In genomic region chr10:115022754-115023153, GRCh38 we compare ENCODE assay signal across 22 cellular contexts.
DNase-seq lines count a peak whose midpoint lies in the region; ATAC-seq, FAIRE-seq and TF ChIP-seq lines count a peak whose summit lies in the region.
"Had no signal": no experiment of that assay in that cellular context is flagged by ENCODE, and none has a peak within 500 bp of the region (broad histone marks: within the 10 kb centered on the region; RNA-seq: fewer than 3 reads in every experiment).

No MANE protein-coding gene starts in this region.

- CTCF ChIA-PET in A549 (lab: Yijun Ruan, JAX) (no interaction called here), GM12878 (lab: Yijun Ruan, JAX) (no interaction called here)

- peak overlapping the region; percentile 42 for H2AFZ ChIP-seq in GM12878 (ENCODE audit: control insufficient read depth, low read depth, low read length)
- H2AFZ ChIP-seq: PC-9 had no signal

- SMC1A ChIA-PET in GM12878 (lab: Charles Lee; ENCODE audit: uncharacterized antibody, unreplicated experiment): interaction anchor here (1.3 kb wide), 1 partner anchor 25 kb away, joined by 3 read pairs; no protein-coding TSS in a partner anchor

- H3K79me2 ChIP-seq in GM12878 (ENCODE audit: control insufficient read depth, insufficient read depth, low read length): no peaks in the 10 kb centered on the region

- no peaks in the 10 kb centered on the region for H3K27me3 ChIP-seq in GM12878 (replicated peaks in 1 of 2; ENCODE audit: control insufficient read depth in 2 of 2, insufficient read depth in 2 of 2, low read length in 1 of 2)
- H3K27me3 ChIP-seq: upper lobe of left lung had no signal

- ATAC-seq in A549: no peak
- peak; percentile 65 for ATAC-seq in GM21390 (IDR thresholded peaks at IDR 0.05; ENCODE audit: unreplicated experiment)
- peak; percentile 55 for ATAC-seq in HG03342 (IDR thresholded peaks at IDR 0.05; ENCODE audit: unreplicated experiment)
- ATAC-seq in GM12878: peak; percentile 68
- ATAC-seq: left lobe of liver; stimulated activated naive CD8-positive, alpha-beta T cell treated with anti-CD3 and anti-CD28 coated beads, Interleukin-15, amount 100 ng/mL, for 72 hours had no signal

- H3K4me1 ChIP-seq in A549 (no peaks in the 10 kb centered on the region), GM12878 (ENCODE audit: control insufficient read depth, insufficient read depth, low read length) (no peaks in the 10 kb centered on the region; the same call in 1 of the 2 replicates)
- H3K4me1 ChIP-seq: upper lobe of left lung had no signal

- FAIRE-seq in A549 (lab: Jason Lieb, UNC): peak; percentile 39
- no peak for FAIRE-seq in GM12878 (lab: Jason Lieb, UNC)
- FAIRE-seq: frontal cortex had no signal

- TF ChIP-seq EP300 in A549 (IDR thresholded peaks at IDR 0.05) (no peak), GM12878 (IDR thresholded peaks at IDR 0.05; ENCODE audit: borderline replicate concordance in 1 of 2, control insufficient read depth in 1 of 2, low read depth in 2 of 2, low read length in 2 of 2) (no peak)

- TF ChIP-seq POLR2A in A549 (IDR thresholded peaks at IDR 0.05; ENCODE audit: low read length) (no peak), GM12878 (IDR thresholded peaks at IDR 0.05; ENCODE audit: low read depth, low read length) (no peak)

- H3K27ac ChIP-seq in A549: no peak overlapping the region
- no peak overlapping the region for H3K27ac ChIP-seq in GM12878 (ENCODE audit: control insufficient read depth, insufficient read depth)
- H3K27ac ChIP-seq: 22Rv1, PC-9, upper lobe of left lung had no signal

- H3K4me3 ChIP-seq in A549: no peak overlapping the region
- H3K4me3 ChIP-seq in GM12878: no peak overlapping the region
- H3K4me3 ChIP-seq: dorsolateral prefrontal cortex, PC-9, upper lobe of left lung had no signal

- no peak overlapping the region for H3K9ac ChIP-seq in GM12878 (ENCODE audit: control insufficient read depth, insufficient read depth, low read length)

- 48% methylated on average over 5 of the region's 5 CpGs for WGBS in A549 (ENCODE audit: missing lambda C conversion rate)
- WGBS in GM12878 (ENCODE audit: insufficient coverage, insufficient replicate concordance, low lambda C conversion rate, missing lambda C conversion rate): 24% methylated on average over 5 of the region's 5 CpGs

- no peak for DNase-seq in A549 (ENCODE audit: low read depth in 1 of 2, low spot score in 1 of 2)
- DNase-seq in GM12878 (ENCODE audit: low read depth, low spot score): peak; percentile 13
- no peak for DNase-seq in G401 (ENCODE audit: low spot score)
- no peak for DNase-seq in HuH-7 (ENCODE audit: low spot score)
- no peak for DNase-seq in activated naive CD4-positive, alpha-beta T cell treated with anti-CD3 and anti-CD28 coated beads, Interleukin-2, amount 50 U/mL, for 16 hours
- no peak for DNase-seq in GM13977 (ENCODE audit: low spot score)
- DNase-seq: activated CD4-positive, alpha-beta T cell treated with anti-CD3 and anti-CD28 coated beads, Interleukin-2, amount 50 U/mL, for 4 hours; activated naive CD4-positive, alpha-beta T cell; amygdala; dorsolateral prefrontal cortex; midbrain; NCI-H1417 treated with DMSO at 0.1 percent for 48 hours; nephron progenitor cell; PC-9; SIG-M5; stimulated activated naive CD8-positive, alpha-beta T cell treated with anti-CD3 and anti-CD28 coated beads, Interleukin-15, amount 100 ng/mL, for 72 hours; upper lobe of left lung had no signal

- no peaks in the 10 kb centered on the region for H3K9me3 ChIP-seq in A549
- H3K9me3 ChIP-seq in GM12878 (replicated peaks; ENCODE audit: control insufficient read depth, insufficient read depth, low read length): no peaks in the 10 kb centered on the region
- H3K9me3 ChIP-seq: upper lobe of left lung had no signal

- no peaks in the 10 kb centered on the region for H3K36me3 ChIP-seq in GM12878 (ENCODE audit: control insufficient read depth in 2 of 2, insufficient read depth in 2 of 2, low read length in 1 of 2)
- H3K36me3 ChIP-seq: upper lobe of left lung had no signal

- in situ Hi-C loops in GM12878 (cut with MboI): no loop called here
- in situ Hi-C loops in G401 (cut with HindIII; ENCODE audit: low sequenced_read_pairs): no loop called here
- in situ Hi-C loops in GM13977 (cut with MboI; ENCODE audit: low pct_unique_long_range_greater_than_20kb, low sequenced_read_pairs, unreplicated experiment): no loop called here

- intact Hi-C loops in GM12878 (cut with micrococcal nuclease; ENCODE audit: unreplicated experiment): no loop called here

- H4K20me1 ChIP-seq in GM12878 (ENCODE audit: control insufficient read depth, insufficient read depth): no peaks in the 10 kb centered on the region

- TF ChIP-seq CTCF in A549 (IDR thresholded peaks at IDR 0.05) (no peak), GM12878 (IDR thresholded peaks at IDR 0.05 in 2 of 3, conservative IDR thresholded peaks at IDR 0.05 in 1 of 3; ENCODE audit: control insufficient read depth in 2 of 3, extremely low read depth in 1 of 3, insufficient read depth in 1 of 3, low read depth in 3 of 3, low read length in 3 of 3) (no peak), GM13977 (IDR thresholded peaks at IDR 0.05; ENCODE audit: extremely low read depth, insufficient read depth, missing control alignments) (no peak)

- no peak for TF ChIP-seq RAD21 in A549 (conservative IDR thresholded peaks at IDR 0.05 in 1 of 2, IDR thresholded peaks at IDR 0.05 in 1 of 2)
- TF ChIP-seq RAD21 in GM12878 (IDR thresholded peaks at IDR 0.05; ENCODE audit: insufficient read depth, low read depth, low read length): no peak

- H3K4me2 ChIP-seq in A549: no peak overlapping the region
- peak overlapping the region; percentile 5 for H3K4me2 ChIP-seq in GM12878 (ENCODE audit: control insufficient read depth, insufficient read depth)
- H3K4me2 ChIP-seq: PC-9 had no signal

- POLR2A ChIA-PET in A549 (lab: Yijun Ruan, JAX) (no interaction called here), GM12878 (lab: Charles Lee) (interaction anchor here (0.8 kb wide), 1 partner anchor 22 kb away, joined by 3 read pairs; no protein-coding TSS in a partner anchor)

- BruUV-seq in GM12878 (replicated peaks; lab: Mats Ljungman, UMichigan): no TSS peak

- RAD21 ChIA-PET in GM12878 (lab: Charles Lee; ENCODE audit: unreplicated experiment): no interaction called here

TF ChIP-seq in A549, 52 proteins besides CTCF, POLR2A, EP300 and RAD21 (continues in another document):
- no peak for TF ChIP-seq BHLHE40 (IDR thresholded peaks at IDR 0.05; ENCODE audit: low read depth, low read length)
- TF ChIP-seq CHD2 (IDR thresholded peaks at IDR 0.05; ENCODE audit: low read length, partially characterized antibody): no peak
- TF ChIP-seq SMC3 (IDR thresholded peaks at IDR 0.05): no peak
- no peak for TF ChIP-seq SREBF2 (IDR thresholded peaks at IDR 0.05)
- no peak for TF ChIP-seq HOXB5 (CRISPR knock-in tag; IDR thresholded peaks at IDR 0.05)
- no peak for TF ChIP-seq KDM1A (IDR thresholded peaks at IDR 0.05; ENCODE audit: low read depth)
- TF ChIP-seq MYC (IDR thresholded peaks at IDR 0.05; ENCODE audit: borderline replicate concordance, low read length): no peak
- no peak for TF ChIP-seq PBX3 (IDR thresholded peaks at IDR 0.05)
- TF ChIP-seq HEYL (CRISPR knock-in tag; IDR thresholded peaks at IDR 0.05): no peak
- no peak for TF ChIP-seq RNF2 (IDR thresholded peaks at IDR 0.05; ENCODE audit: borderline replicate concordance, low read depth)
- TF ChIP-seq CBX2 (IDR thresholded peaks at IDR 0.05; ENCODE audit: borderline replicate concordance, low read depth): no peak

TF ChIP-seq in GM12878, 131 proteins besides CTCF, POLR2A, EP300 and RAD21:
- TF ChIP-seq RBBP5 (conservative IDR thresholded peaks at IDR 0.05) (no peak), YY1 (IDR thresholded peaks at IDR 0.05; ENCODE audit: low read depth, low read length) (peak; percentile 51; the same call in 1 of the 2 replicates), NR2F1 (conservative IDR thresholded peaks at IDR 0.05) (no peak)
- TF ChIP-seq, protein P1, sequence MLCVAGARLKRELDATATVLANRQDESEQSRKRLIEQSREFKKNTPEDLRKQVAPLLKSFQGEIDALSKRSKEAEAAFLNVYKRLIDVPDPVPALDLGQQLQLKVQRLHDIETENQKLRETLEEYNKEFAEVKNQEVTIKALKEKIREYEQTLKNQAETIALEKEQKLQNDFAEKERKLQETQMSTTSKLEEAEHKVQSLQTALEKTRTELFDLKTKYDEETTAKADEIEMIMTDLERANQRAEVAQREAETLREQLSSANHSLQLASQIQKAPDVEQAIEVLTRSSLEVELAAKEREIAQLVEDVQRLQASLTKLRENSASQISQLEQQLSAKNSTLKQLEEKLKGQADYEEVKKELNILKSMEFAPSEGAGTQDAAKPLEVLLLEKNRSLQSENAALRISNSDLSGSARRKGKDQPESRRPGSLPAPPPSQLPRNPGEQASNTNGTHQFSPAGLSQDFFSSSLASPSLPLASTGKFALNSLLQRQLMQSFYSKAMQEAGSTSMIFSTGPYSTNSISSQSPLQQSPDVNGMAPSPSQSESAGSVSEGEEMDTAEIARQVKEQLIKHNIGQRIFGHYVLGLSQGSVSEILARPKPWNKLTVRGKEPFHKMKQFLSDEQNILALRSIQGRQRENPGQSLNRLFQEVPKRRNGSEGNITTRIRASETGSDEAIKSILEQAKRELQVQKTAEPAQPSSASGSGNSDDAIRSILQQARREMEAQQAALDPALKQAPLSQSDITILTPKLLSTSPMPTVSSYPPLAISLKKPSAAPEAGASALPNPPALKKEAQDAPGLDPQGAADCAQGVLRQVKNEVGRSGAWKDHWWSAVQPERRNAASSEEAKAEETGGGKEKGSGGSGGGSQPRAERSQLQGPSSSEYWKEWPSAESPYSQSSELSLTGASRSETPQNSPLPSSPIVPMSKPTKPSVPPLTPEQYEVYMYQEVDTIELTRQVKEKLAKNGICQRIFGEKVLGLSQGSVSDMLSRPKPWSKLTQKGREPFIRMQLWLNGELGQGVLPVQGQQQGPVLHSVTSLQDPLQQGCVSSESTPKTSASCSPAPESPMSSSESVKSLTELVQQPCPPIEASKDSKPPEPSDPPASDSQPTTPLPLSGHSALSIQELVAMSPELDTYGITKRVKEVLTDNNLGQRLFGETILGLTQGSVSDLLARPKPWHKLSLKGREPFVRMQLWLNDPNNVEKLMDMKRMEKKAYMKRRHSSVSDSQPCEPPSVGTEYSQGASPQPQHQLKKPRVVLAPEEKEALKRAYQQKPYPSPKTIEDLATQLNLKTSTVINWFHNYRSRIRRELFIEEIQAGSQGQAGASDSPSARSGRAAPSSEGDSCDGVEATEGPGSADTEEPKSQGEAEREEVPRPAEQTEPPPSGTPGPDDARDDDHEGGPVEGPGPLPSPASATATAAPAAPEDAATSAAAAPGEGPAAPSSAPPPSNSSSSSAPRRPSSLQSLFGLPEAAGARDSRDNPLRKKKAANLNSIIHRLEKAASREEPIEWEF (IDR thresholded peaks at IDR 0.05; ENCODE audit: insufficient replicate concordance, low read depth, low read length): no peak

Comparison
In these comparisons a context has a peak if more than half of its experiments do, and no peak if none do; other contexts are left out.
1. ATAC-seq: peak in GM21390 (single experiment), HG03342 (single experiment) and GM12878 (single experiment); none in A549 (0 of 2).